21 cellular contexts compared by ENCODE assay signal in genomic region chr11:91967018-91967715, GRCh38.
DNase-seq lines count a peak whose midpoint lies in the region; ATAC-seq, FAIRE-seq and TF ChIP-seq lines count a peak whose summit lies in the region.
"Had no signal": no experiment of that assay in that cellular context is flagged by ENCODE, and none has a peak within 500 bp of the region (broad histone marks: within the 10 kb centered on the region; RNA-seq: fewer than 3 reads in every experiment).

No MANE protein-coding gene starts in this region.

- no peak overlapping the region for H3K4me2 ChIP-seq in SK-N-SH
- H3K4me2 ChIP-seq: A549, GM23338 had no signal

- no peak for TF ChIP-seq RAD21 in SK-N-SH (IDR thresholded peaks at IDR 0.05; ENCODE audit: low read length)

- no peak overlapping the region for H2AFZ ChIP-seq in SK-N-SH (ENCODE audit: low read depth)
- H2AFZ ChIP-seq: GM23338 had no signal

- H3K27me3 ChIP-seq in SK-N-SH (ENCODE audit: insufficient read depth), result no peaks in the 10 kb centered on the region

- no peak for FAIRE-seq in HTR-8/SVneo (lab: Jason Lieb, UNC)
- FAIRE-seq: D721Med, G401.6, GM12892, GM18507, H54 had no signal

- no peaks in the 10 kb centered on the region for H3K36me3 ChIP-seq in SK-N-SH (replicated peaks in 1 of 2; ENCODE audit: control insufficient read depth in 1 of 2, insufficient read depth in 2 of 2, low read length in 1 of 2)

- TF ChIP-seq CTCF in SK-N-SH (IDR thresholded peaks at IDR 0.05) (no peak), epithelial cell of proximal tubule (conservative IDR thresholded peaks at IDR 0.05; ENCODE audit: low read depth, low read length) (no peak), fibroblast of villous mesenchyme (IDR thresholded peaks at IDR 0.05; ENCODE audit: insufficient read depth, low read depth, low read length) (no peak), GM10248 (IDR thresholded peaks at IDR 0.05; ENCODE audit: control extremely low read depth, extremely low read depth, low read depth, missing control alignments) (no peak)

- H3K9me2 ChIP-seq in SK-N-SH, result no peaks in the 10 kb centered on the region

- no peaks in the 10 kb centered on the region for H4K20me1 ChIP-seq in SK-N-SH (ENCODE audit: insufficient read depth)

- ATAC-seq in SK-N-SH treated with all-trans-retinoic acid at 6 μM for 48 hours, result no peak
- ATAC-seq: A549, GM23338 had no signal

- POLR2A ChIA-PET in SK-N-SH (lab: Yijun Ruan, JAX), result no interaction called here
- POLR2A ChIA-PET in GM10248 (lab: Yijun Ruan, JAX), result no interaction called here

- H3K27ac ChIP-seq in SK-N-SH (ENCODE audit: low read depth in 2 of 2, low read length in 1 of 2), result no peak overlapping the region
- H3K27ac ChIP-seq: 22Rv1, A549, C4-2B had no signal

- DNase-seq in SK-N-SH (no peak), epithelial cell of proximal tubule (ENCODE audit: low read depth) (peak; percentile 48), fibroblast of villous mesenchyme (ENCODE audit: low read depth) (peak; percentile 17), GM10248 (ENCODE audit: extremely low spot score) (no peak), HTR-8/SVneo (ENCODE audit: insufficient read length, low spot score) (no peak)
- no peak for DNase-seq in activated CD4-positive, alpha-beta T cell treated with anti-CD3 and anti-CD28 coated beads for 4 hours
- DNase-seq: AML-193; Caco-2; CD4-positive, alpha-beta T cell; HCEC 1CT; IMR-90 had no signal

- H3K9me3 ChIP-seq in SK-N-SH, result no peaks in the 10 kb centered on the region
- H3K9me3 ChIP-seq: A549, Caco-2 had no signal

- no peaks in the 10 kb centered on the region for H3F3A ChIP-seq in SK-N-SH (replicated peaks; ENCODE audit: insufficient read depth)

- no peaks in the 10 kb centered on the region for H3K79me2 ChIP-seq in SK-N-SH (ENCODE audit: insufficient read depth)

- H3K4me3 ChIP-seq in SK-N-SH (ENCODE audit: low read depth in 2 of 2, low read length in 1 of 2) (no peak overlapping the region), epithelial cell of proximal tubule (ENCODE audit: low read depth, low read length) (no peak overlapping the region), fibroblast of villous mesenchyme (ENCODE audit: low read depth, low read length) (no peak overlapping the region)
- H3K4me3 ChIP-seq: A549, GM23338 had no signal

- CTCF ChIA-PET in SK-N-SH (lab: Yijun Ruan, JAX) (no interaction called here), GM10248 (lab: Yijun Ruan, JAX) (no interaction called here)

- no peak overlapping the region for H3K9ac ChIP-seq in SK-N-SH

- no peaks in the 10 kb centered on the region for H3K4me1 ChIP-seq in SK-N-SH (ENCODE audit: control insufficient read depth in 1 of 2, insufficient read depth in 2 of 2, low read depth in 1 of 2, low read length in 1 of 2)
- H3K4me1 ChIP-seq: A549, Caco-2 had no signal

- TF ChIP-seq EP300 in SK-N-SH (IDR thresholded peaks at IDR 0.05; ENCODE audit: borderline replicate concordance in 1 of 2, low read depth in 1 of 2, low read length in 1 of 2), result no peak

TF ChIP-seq in SK-N-SH, 30 proteins besides CTCF, POLR2A, EP300 and RAD21:
- TF ChIP-seq TCF12 (IDR thresholded peaks at IDR 0.05) (peak; percentile 55), PBX3 (IDR thresholded peaks at IDR 0.05) (peak; percentile 45), YY1 (IDR thresholded peaks at IDR 0.05; ENCODE audit: low read depth) (no peak)

TF ChIP-seq in SK-N-SH treated with all-trans-retinoic acid at 6 μM for 48 hours, 23 proteins besides CTCF, POLR2A, EP300 and RAD21:
- no peak for TF ChIP-seq ZC3H10 (CRISPR knock-in tag; IDR thresholded peaks at IDR 0.05)
- no peak for TF ChIP-seq CSDC2 (CRISPR knock-in tag; IDR thresholded peaks at IDR 0.05)
- TF ChIP-seq ISL1 (CRISPR knock-in tag; IDR thresholded peaks at IDR 0.05), result no peak
- TF ChIP-seq GLIS3 (CRISPR knock-in tag; IDR thresholded peaks at IDR 0.05), result no peak

Comparison
In these comparisons a context has a peak if more than half of its experiments do, and no peak if none do; other contexts are left out.
1. DNase-seq: peak in epithelial cell of proximal tubule (single experiment) and fibroblast of villous mesenchyme (single experiment); none in SK-N-SH (single experiment), GM10248 (single experiment), HTR-8/SVneo (single experiment) and activated CD4-positive, alpha-beta T cell treated with anti-CD3 and anti-CD28 coated beads for 4 hours (0 of 2).